8 cellular contexts compared by ENCODE assay signal in the genomic region with DNA sequence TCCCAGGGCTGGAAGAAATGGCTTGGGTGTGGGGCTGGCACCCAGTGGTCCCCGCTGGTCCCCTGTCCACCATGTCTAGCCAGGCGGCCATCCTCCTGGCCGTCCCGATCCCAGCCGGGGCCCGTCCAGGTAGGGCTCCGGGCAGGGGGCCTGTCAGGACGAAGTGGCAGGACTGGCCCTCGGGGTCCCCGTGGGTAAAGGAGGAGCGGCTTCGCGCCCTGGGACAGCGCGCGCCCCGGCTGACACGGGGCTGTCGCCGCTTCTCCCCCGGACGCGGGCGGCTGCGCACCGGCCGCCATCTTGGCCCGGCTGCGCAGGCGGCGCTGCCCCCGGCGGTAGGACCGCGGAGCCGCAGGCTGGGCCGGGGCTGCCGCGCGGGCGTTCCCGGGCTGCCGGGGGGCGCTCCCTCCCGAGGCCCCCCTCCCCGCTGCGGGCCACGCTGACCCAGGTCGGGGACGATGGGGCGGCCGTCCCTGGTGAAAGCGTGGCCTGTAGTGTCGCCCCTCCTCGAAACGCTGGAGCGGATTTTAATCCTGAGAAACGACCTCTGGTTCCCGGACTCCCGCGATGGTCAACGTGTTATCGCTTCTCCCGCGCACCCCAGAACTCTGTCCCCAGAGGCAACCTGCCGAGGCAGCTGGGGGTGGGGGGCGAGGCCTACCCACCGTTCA.
A peak's percentile ranks its signal among the peaks of the same experiment; 100 is the strongest.
DNase-seq lines count a peak whose midpoint lies in the region; ATAC-seq and TF ChIP-seq lines count a peak whose summit lies in the region.

No MANE protein-coding gene starts in this region.

- DNase-seq in activated CD4-positive, alpha-beta T cell treated with anti-CD3 and anti-CD28 coated beads for 48 hours, result peak; percentile 40
- no peak for DNase-seq in activated CD4-positive, alpha-beta T cell treated with anti-CD3 and anti-CD28 coated beads for 1 hour
- DNase-seq in OCI-M1 (lab: John Stamatoyannopoulos, UW) (peak; percentile 61), dorsolateral prefrontal cortex (peak in 1 of 10 donors; percentile 66), lung microvascular endothelial cell (ENCODE audit: low read depth in 2 of 2) (peak; percentile 43 to 59), tibial artery (no peak), foreskin melanocyte (no peak)

- peak overlapping the region; percentile 31 to 67 (median 52) for H3K4me3 ChIP-seq in dorsolateral prefrontal cortex
- H3K4me3 ChIP-seq in tibial artery, result peak overlapping the region; percentile 53 to 60

- TF ChIP-seq CTCF in dorsolateral prefrontal cortex (IDR thresholded peaks at IDR 0.05 in 54 of 56, conservative IDR thresholded peaks at IDR 0.05 in 2 of 56; ENCODE audit: low read depth in 1 of 56, partially characterized antibody in 56 of 56) (peak in 32 of 56 donors; percentile 7 to 65 (median 38)), tibial artery (IDR thresholded peaks at IDR 0.05) (peak; percentile 26 to 71)

- peak overlapping the region in 57 of 59 donors; percentile 35 to 90 (median 85) for H3K27ac ChIP-seq in dorsolateral prefrontal cortex
- peak overlapping the region; percentile 76 to 85 for H3K27ac ChIP-seq in tibial artery

- H3K27me3 ChIP-seq in dorsolateral prefrontal cortex (peaks cover 0 to 97% (median 54%) of the 10 kb centered on the region in 45 donors), tibial artery (no peaks in the 10 kb centered on the region)

- peaks cover 0 to 26% (median 9%) of the 10 kb centered on the region in 4 donors for H3K4me1 ChIP-seq in tibial artery

- no peaks in the 10 kb centered on the region for H3K36me3 ChIP-seq in tibial artery

- no peak for ATAC-seq in GM21786 (IDR thresholded peaks at IDR 0.05; ENCODE audit: unreplicated experiment)

- no peaks in the 10 kb centered on the region for H3K9me3 ChIP-seq in tibial artery

- intact Hi-C loops in dorsolateral prefrontal cortex (cut with DNase I) (loop anchor here (10.0 kb wide), 3 partner anchors 107 to 333 kb away; no protein-coding TSS in a partner anchor), tibial artery (cut with DNase I; ENCODE audit: low total_unique reads) (loop anchor here (5.0 kb wide), 1 partner anchor 346 kb away; no protein-coding TSS in a partner anchor)

Comparison
In these comparisons a context has a peak if more than half of its experiments do, and no peak if none do; other contexts are left out.
1. DNase-seq: peak in activated CD4-positive, alpha-beta T cell treated with anti-CD3 and anti-CD28 coated beads for 48 hours (single experiment), OCI-M1 (single experiment) and lung microvascular endothelial cell (2 of 2); none in activated CD4-positive, alpha-beta T cell treated with anti-CD3 and anti-CD28 coated beads for 1 hour (single experiment), tibial artery (0 of 2) and foreskin melanocyte (single experiment).